In the genomic region with DNA sequence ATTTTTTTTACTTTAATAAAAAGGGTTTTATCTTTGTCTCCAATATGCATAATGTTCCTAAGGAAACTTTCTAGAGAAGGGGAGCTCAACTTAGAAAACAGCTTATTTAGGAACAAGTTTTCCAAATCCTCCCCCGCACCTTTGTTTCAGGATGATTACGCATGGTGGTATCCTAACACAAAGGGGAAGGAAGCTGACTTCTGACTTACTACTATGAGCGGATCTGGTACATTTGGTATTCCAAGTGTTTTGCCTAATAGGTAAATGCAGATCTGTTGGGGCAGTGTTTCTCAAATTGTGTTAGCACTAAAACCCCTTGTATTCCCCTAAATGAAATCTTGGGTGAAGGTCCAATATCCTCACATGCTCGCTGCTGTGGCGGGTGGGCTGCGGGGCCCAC, we compare ENCODE assay signal across 17 cellular contexts.
DNase-seq lines count a peak whose midpoint lies in the region; ATAC-seq lines count a peak whose summit lies in the region.
"Had no signal": no experiment of that assay in that cellular context is flagged by ENCODE, and none has a peak within 500 bp of the region (broad histone marks: within the 10 kb centered on the region; RNA-seq: fewer than 3 reads in every experiment).

No MANE protein-coding gene starts in this region.

- H3K79me2 ChIP-seq in Karpas-422 (ENCODE audit: low read length) = peaks cover 74% of the 10 kb centered on the region

- no peaks in the 10 kb centered on the region for H3K9me2 ChIP-seq in Karpas-422 (replicated peaks; ENCODE audit: insufficient read depth, low read length)

- 0 out of 2 replicates have a peak overlapping the region, but pooled peaks have one; percentile 32 for H3K9ac ChIP-seq in Karpas-422 (ENCODE audit: low read length)

- peak overlapping the region; percentile 37 for H3K4me2 ChIP-seq in Karpas-422 (ENCODE audit: low read depth, low read length, poor library complexity, severe bottlenecking)

- H4K20me1 ChIP-seq in Karpas-422 (ENCODE audit: insufficient read depth, low read depth, low read length) = no peaks in the 10 kb centered on the region; the same call in 1 of the 2 replicates

- no peaks in the 10 kb centered on the region for H3K9me3 Mint-ChIP-seq in activated T-cell treated with anti-CD3 and anti-CD28 coated beads, Interleukin-2, amount 50 U/mL, for 4 hours
- no peaks in the 10 kb centered on the region for H3K9me3 Mint-ChIP-seq in dendritic cell treated with granulocyte-macrophage colony-stimulating factor and Interleukin-4, amounts not matched to agents 40 ng/mL and 50 ng/mL, for 4 days
- H3K9me3 Mint-ChIP-seq in stimulated activated memory B cell treated with anti-CD40 and anti-IgM and Interleukin-4, amounts not matched to agents 10 μg/mL and 1 μg/mL and 100 μg/mL, for 72 hours = no peaks in the 10 kb centered on the region
- peaks cover 0 to 1% (median 0%) of the 10 kb centered on the region in 6 donors for H3K9me3 Mint-ChIP-seq in immature natural killer cell
- H3K9me3 Mint-ChIP-seq: stimulated activated effector memory CD8-positive, alpha-beta T cell treated with anti-CD3 and anti-CD28 coated beads, Interleukin-12 subunit alpha, Interleukin-12 subunit beta, amount 100 ng/mL, for 72 hours had no signal

- peaks cover 76% of the 10 kb centered on the region for H3K4me1 ChIP-seq in Karpas-422 (ENCODE audit: low read length)
- H3K4me1 ChIP-seq: body of pancreas, colonic mucosa had no signal

- intact Hi-C loops in dendritic cell treated with granulocyte-macrophage colony-stimulating factor and Interleukin-4, amounts not matched to agents 40 ng/mL and 50 ng/mL, for 4 days (cut with micrococcal nuclease) = loop anchor here (5.0 kb wide), 1 partner anchor 44 kb away; no protein-coding TSS in a partner anchor

- H3K36me3 Mint-ChIP-seq in activated T-cell treated with anti-CD3 and anti-CD28 coated beads, Interleukin-2, amount 50 U/mL, for 4 hours (ENCODE audit: insufficient read depth) = peaks cover 39% of the 10 kb centered on the region
- H3K36me3 Mint-ChIP-seq in dendritic cell treated with granulocyte-macrophage colony-stimulating factor and Interleukin-4, amounts not matched to agents 40 ng/mL and 50 ng/mL, for 4 days (ENCODE audit: low read depth) = peaks cover 53% of the 10 kb centered on the region
- peaks cover 46% of the 10 kb centered on the region for H3K36me3 Mint-ChIP-seq in stimulated activated memory B cell treated with anti-CD40 and anti-IgM and Interleukin-4, amounts not matched to agents 10 μg/mL and 1 μg/mL and 100 μg/mL, for 72 hours
- peaks cover 7 to 22% (median 13%) of the 10 kb centered on the region in 3 donors for H3K36me3 Mint-ChIP-seq in immature natural killer cell
- H3K36me3 Mint-ChIP-seq: stimulated activated effector memory CD8-positive, alpha-beta T cell treated with anti-CD3 and anti-CD28 coated beads, Interleukin-12 subunit alpha, Interleukin-12 subunit beta, amount 100 ng/mL, for 72 hours had no signal

- H2AFZ ChIP-seq in Karpas-422 (ENCODE audit: low read length) = no peak overlapping the region

- H3K27ac ChIP-seq in Karpas-422 (ENCODE audit: low read length) = peak overlapping the region; percentile 61
- H3K27ac ChIP-seq: body of pancreas, colonic mucosa, upper lobe of left lung had no signal

- ATAC-seq in activated T-cell treated with anti-CD3 and anti-CD28 coated beads, Interleukin-2, amount 50 U/mL, for 4 hours = no peak
- no peak for ATAC-seq in stimulated activated memory B cell treated with anti-CD40 and anti-IgM and Interleukin-4, amounts not matched to agents 10 μg/mL and 1 μg/mL and 100 μg/mL, for 72 hours
- ATAC-seq: body of pancreas; gastrocnemius medialis; left colon; stimulated activated effector memory CD8-positive, alpha-beta T cell treated with anti-CD3 and anti-CD28 coated beads, Interleukin-12 subunit alpha, Interleukin-12 subunit beta, amount 100 ng/mL, for 72 hours had no signal

- H3K36me3 ChIP-seq in Karpas-422 (ENCODE audit: insufficient read depth, low read length) = peaks cover 11% of the 10 kb centered on the region
- H3K36me3 ChIP-seq: colonic mucosa had no signal

- H3K27me3 Mint-ChIP-seq in activated T-cell treated with anti-CD3 and anti-CD28 coated beads, Interleukin-2, amount 50 U/mL, for 4 hours (ENCODE audit: low read depth) = no peaks in the 10 kb centered on the region
- H3K27me3 Mint-ChIP-seq in dendritic cell treated with granulocyte-macrophage colony-stimulating factor and Interleukin-4, amounts not matched to agents 40 ng/mL and 50 ng/mL, for 4 days = no peaks in the 10 kb centered on the region
- no peaks in the 10 kb centered on the region for H3K27me3 Mint-ChIP-seq in stimulated activated memory B cell treated with anti-CD40 and anti-IgM and Interleukin-4, amounts not matched to agents 10 μg/mL and 1 μg/mL and 100 μg/mL, for 72 hours
- peaks cover 5 to 10% (median 5%) of the 10 kb centered on the region in 3 donors for H3K27me3 Mint-ChIP-seq in immature natural killer cell (ENCODE audit: low read depth in 3 of 3)

- no peak overlapping the region; the same call in 1 of the 2 replicates for H3K4me3 ChIP-seq in Karpas-422 (ENCODE audit: low read length)
- H3K4me3 ChIP-seq: body of pancreas, colonic mucosa, gastrocnemius medialis, upper lobe of left lung had no signal

- peaks cover 53% of the 10 kb centered on the region for H3K4me1 Mint-ChIP-seq in activated T-cell treated with anti-CD3 and anti-CD28 coated beads, Interleukin-2, amount 50 U/mL, for 4 hours (ENCODE audit: low read depth)
- peaks cover 50% of the 10 kb centered on the region for H3K4me1 Mint-ChIP-seq in dendritic cell treated with granulocyte-macrophage colony-stimulating factor and Interleukin-4, amounts not matched to agents 40 ng/mL and 50 ng/mL, for 4 days (ENCODE audit: low read depth)
- peaks cover 72% of the 10 kb centered on the region for H3K4me1 Mint-ChIP-seq in stimulated activated memory B cell treated with anti-CD40 and anti-IgM and Interleukin-4, amounts not matched to agents 10 μg/mL and 1 μg/mL and 100 μg/mL, for 72 hours
- peaks cover 52 to 72% of the 10 kb centered on the region in 2 donors for H3K4me1 Mint-ChIP-seq in immature natural killer cell

- peak overlapping the region; percentile 95 for H3K27ac Mint-ChIP-seq in dendritic cell treated with granulocyte-macrophage colony-stimulating factor and Interleukin-4, amounts not matched to agents 40 ng/mL and 50 ng/mL, for 4 days
- peak overlapping the region; percentile 98 for H3K27ac Mint-ChIP-seq in stimulated activated memory B cell treated with anti-CD40 and anti-IgM and Interleukin-4, amounts not matched to agents 10 μg/mL and 1 μg/mL and 100 μg/mL, for 72 hours
- peak overlapping the region in 1 of 6 donors; percentile 47 for H3K27ac Mint-ChIP-seq in immature natural killer cell
- H3K27ac Mint-ChIP-seq: stimulated activated effector memory CD8-positive, alpha-beta T cell treated with anti-CD3 and anti-CD28 coated beads, Interleukin-12 subunit alpha, Interleukin-12 subunit beta, amount 100 ng/mL, for 72 hours had no signal

- DNase-seq in activated T-cell treated with anti-CD3 and anti-CD28 coated beads, Interleukin-2, amount 50 U/mL, for 4 hours = no peak
- DNase-seq in activated T-cell treated with anti-CD3 and anti-CD28 coated beads for 4 hours (no peak), Karpas-422 (no peak), immature natural killer cell (no peak), DMS53 (lab: John Stamatoyannopoulos, UW) (no peak)
- no peak for DNase-seq in stimulated activated CD8-positive, alpha-beta memory T cell treated with anti-CD3 and anti-CD28 coated beads, Interleukin-4, amount 100 ng/mL, for 48 hours
- DNase-seq: activated naive CD4-positive, alpha-beta T cell treated with Interleukin-2 at 50 U/mL for 16 hours; body of pancreas; colonic mucosa; gastrocnemius medialis; left colon; midbrain; NCI-H1417 treated with DMSO at 0.1 percent for 48 hours had no signal

- H3K4me3 Mint-ChIP-seq in activated T-cell treated with anti-CD3 and anti-CD28 coated beads, Interleukin-2, amount 50 U/mL, for 4 hours = peak overlapping the region; percentile 15
- no peak overlapping the region for H3K4me3 Mint-ChIP-seq in dendritic cell treated with granulocyte-macrophage colony-stimulating factor and Interleukin-4, amounts not matched to agents 40 ng/mL and 50 ng/mL, for 4 days
- no peak overlapping the region for H3K4me3 Mint-ChIP-seq in stimulated activated memory B cell treated with anti-CD40 and anti-IgM and Interleukin-4, amounts not matched to agents 10 μg/mL and 1 μg/mL and 100 μg/mL, for 72 hours
- H3K4me3 Mint-ChIP-seq in immature natural killer cell = no peak overlapping the region
- H3K4me3 Mint-ChIP-seq: stimulated activated effector memory CD8-positive, alpha-beta T cell treated with anti-CD3 and anti-CD28 coated beads, Interleukin-12 subunit alpha, Interleukin-12 subunit beta, amount 100 ng/mL, for 72 hours had no signal

- no peaks in the 10 kb centered on the region for H3K9me3 ChIP-seq in Karpas-422 (ENCODE audit: low read length)
- H3K9me3 ChIP-seq: body of pancreas, colonic mucosa, gastrocnemius medialis, upper lobe of left lung had no signal

- H3K27me3 ChIP-seq in Karpas-422 (ENCODE audit: low read length) = no peaks in the 10 kb centered on the region
- H3K27me3 ChIP-seq: body of pancreas, colonic mucosa, gastrocnemius medialis, upper lobe of left lung had no signal
